In genomic region chr3:124174463-124174862, GRCh38 we compare ENCODE assay signal across 11 cellular contexts.
DNase-seq lines count a peak whose midpoint lies in the region; ATAC-seq lines count a peak whose summit lies in the region.
"Had no signal": no experiment of that assay in that cellular context is flagged by ENCODE, and none has a peak within 500 bp of the region (broad histone marks: within the 10 kb centered on the region; RNA-seq: fewer than 3 reads in every experiment).

No MANE protein-coding gene starts in this region.

- no peaks in the 10 kb centered on the region for H3K9me3 ChIP-seq in right cardiac atrium (ENCODE audit: control insufficient read depth, low read length)

- intact Hi-C loops in right cardiac atrium (cut with DNase I): no loop called here

- H3K9me3 Mint-ChIP-seq in T-helper 2 cell treated with Interferon-gamma antibody and Interleukin-4, amounts not matched to agents 5 μg/mL and 100 μg/mL, for 36 hours: no peaks in the 10 kb centered on the region
- no peaks in the 10 kb centered on the region for H3K9me3 Mint-ChIP-seq in activated T-helper 17 cell treated with anti-CD3 and anti-CD28 coated beads, Interleukin-2, amount 50 U/mL, for 72 hours

- no peak overlapping the region for H3K4me3 ChIP-seq in right cardiac atrium (ENCODE audit: low read length)

- H3K27ac ChIP-seq in right cardiac atrium (ENCODE audit: low read length): no peak overlapping the region

- 23% methylated on average over 2 of the region's 2 CpGs for WGBS in right cardiac atrium

- DNase-seq in DMS 273 (lab: John Stamatoyannopoulos, UW; ENCODE audit: unreplicated experiment) (peak; percentile 97), NCI-H128 (lab: John Stamatoyannopoulos, UW; ENCODE audit: unreplicated experiment) (peak; percentile 97), NCI-H69 (lab: John Stamatoyannopoulos, UW) (peak; percentile 98), right cardiac atrium (peak in 2 of 3 donors; percentile 18 to 43)
- no peak for DNase-seq in T-helper 2 cell treated with Interferon-gamma antibody and Interleukin-4, amounts not matched to agents 5 μg/mL and 100 μg/mL, for 36 hours (ENCODE audit: low spot score)
- no peak for DNase-seq in activated effector memory CD4-positive, alpha-beta T cell treated with anti-CD3 and anti-CD28 coated beads, Interleukin-2, amount 50 U/mL, for 16 hours
- DNase-seq: activated CD8-positive, alpha-beta memory T cell treated with anti-CD3 and anti-CD28 coated beads, Interleukin-2, amount 50 U/mL, for 48 hours; stimulated activated CD8-positive, alpha-beta memory T cell treated with anti-CD3 and anti-CD28 coated beads, Interleukin-4, amount 100 ng/mL, for 48 hours had no signal

- no peaks in the 10 kb centered on the region for H3K4me1 Mint-ChIP-seq in T-helper 2 cell treated with Interferon-gamma antibody and Interleukin-4, amounts not matched to agents 5 μg/mL and 100 μg/mL, for 36 hours (ENCODE audit: low read depth)
- no peaks in the 10 kb centered on the region for H3K4me1 Mint-ChIP-seq in activated T-helper 17 cell treated with anti-CD3 and anti-CD28 coated beads, Interleukin-2, amount 50 U/mL, for 72 hours
- H3K4me1 Mint-ChIP-seq: B cell had no signal

- no peaks in the 10 kb centered on the region for H3K27me3 ChIP-seq in right cardiac atrium (ENCODE audit: control insufficient read depth, insufficient read depth)

- ATAC-seq in right cardiac atrium (no peak), HG03108 (IDR thresholded peaks at IDR 0.05; ENCODE audit: unreplicated experiment) (no peak)
- ATAC-seq in activated T-helper 17 cell treated with anti-CD3 and anti-CD28 coated beads, Interleukin-2, amount 50 U/mL, for 72 hours (replicated peaks): no peak

- no peaks in the 10 kb centered on the region for H3K27me3 Mint-ChIP-seq in T-helper 2 cell treated with Interferon-gamma antibody and Interleukin-4, amounts not matched to agents 5 μg/mL and 100 μg/mL, for 36 hours (ENCODE audit: low read depth)
- H3K27me3 Mint-ChIP-seq in activated T-helper 17 cell treated with anti-CD3 and anti-CD28 coated beads, Interleukin-2, amount 50 U/mL, for 72 hours: peaks cover 10% of the 10 kb centered on the region

- H3K27ac Mint-ChIP-seq in T-helper 2 cell treated with Interferon-gamma antibody and Interleukin-4, amounts not matched to agents 5 μg/mL and 100 μg/mL, for 36 hours: no peak overlapping the region
- H3K27ac Mint-ChIP-seq in activated T-helper 17 cell treated with anti-CD3 and anti-CD28 coated beads, Interleukin-2, amount 50 U/mL, for 72 hours: no peak overlapping the region
- H3K27ac Mint-ChIP-seq: B cell had no signal

- H3K36me3 Mint-ChIP-seq in T-helper 2 cell treated with Interferon-gamma antibody and Interleukin-4, amounts not matched to agents 5 μg/mL and 100 μg/mL, for 36 hours (ENCODE audit: low read depth): no peaks in the 10 kb centered on the region
- H3K36me3 Mint-ChIP-seq in activated T-helper 17 cell treated with anti-CD3 and anti-CD28 coated beads, Interleukin-2, amount 50 U/mL, for 72 hours (ENCODE audit: low read depth): no peaks in the 10 kb centered on the region

- peaks cover 6% of the 10 kb centered on the region for H3K4me1 ChIP-seq in right cardiac atrium (ENCODE audit: control insufficient read depth, insufficient read depth, low read length)

- H3K4me3 Mint-ChIP-seq in T-helper 2 cell treated with Interferon-gamma antibody and Interleukin-4, amounts not matched to agents 5 μg/mL and 100 μg/mL, for 36 hours: no peak overlapping the region
- H3K4me3 Mint-ChIP-seq in activated T-helper 17 cell treated with anti-CD3 and anti-CD28 coated beads, Interleukin-2, amount 50 U/mL, for 72 hours: no peak overlapping the region
- H3K4me3 Mint-ChIP-seq: B cell had no signal

Comparison
In these comparisons a context has a peak if more than half of its experiments do, and no peak if none do; other contexts are left out.
1. DNase-seq: peak in DMS 273 (single experiment), NCI-H128 (single experiment), NCI-H69 (single experiment) and right cardiac atrium (2 of 3); none in T-helper 2 cell treated with Interferon-gamma antibody and Interleukin-4, amounts not matched to agents 5 μg/mL and 100 μg/mL, for 36 hours (single experiment) and activated effector memory CD4-positive, alpha-beta T cell treated with anti-CD3 and anti-CD28 coated beads, Interleukin-2, amount 50 U/mL, for 16 hours (single experiment).